1 cellular context compared by ENCODE assay signal in the genomic region with DNA sequence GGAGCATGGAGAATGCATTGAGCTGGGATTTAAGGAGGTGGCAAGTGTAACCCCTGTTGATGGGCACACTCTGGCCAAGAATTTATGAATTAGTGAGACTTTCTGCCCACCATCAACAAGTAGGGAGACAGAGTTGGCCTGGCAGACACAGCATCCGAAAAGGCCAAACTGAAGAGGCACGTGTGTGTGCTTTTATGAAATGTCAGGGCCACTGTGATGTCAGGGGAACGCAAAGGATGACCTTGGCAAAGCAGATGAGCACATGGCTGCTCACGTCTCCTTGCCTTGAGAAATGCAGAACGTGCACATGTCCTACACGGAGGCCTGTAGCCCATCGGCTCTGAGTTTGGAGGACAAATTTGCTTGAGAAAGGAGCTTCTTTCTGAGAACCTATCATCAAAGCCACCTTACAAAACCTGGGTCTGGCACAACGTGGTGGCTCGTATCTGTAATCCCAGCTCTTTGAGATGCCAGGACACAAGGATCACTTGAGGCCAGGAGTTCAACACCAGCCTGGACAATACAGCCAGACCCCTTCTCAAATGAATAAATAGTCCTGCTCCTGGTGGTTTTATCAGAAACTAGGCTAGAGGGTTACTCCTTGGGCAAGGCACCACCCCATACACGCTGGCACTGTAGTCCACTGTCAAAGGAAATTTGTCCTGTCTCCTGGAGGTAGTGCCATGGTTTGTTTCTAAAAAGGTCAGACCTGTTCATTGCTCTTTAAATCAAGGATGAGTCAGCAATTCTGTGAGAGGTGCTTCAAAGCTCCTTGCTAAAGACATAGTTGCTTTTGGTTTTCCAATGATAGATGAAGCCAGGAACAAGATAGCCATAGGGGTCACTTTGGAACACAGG.
A peak's percentile ranks its signal among the peaks of the same experiment; 100 is the strongest.
TF ChIP-seq lines count a peak whose summit lies in the region.

No MANE protein-coding gene starts in this region.

TF ChIP-seq in GM12878, 131 proteins besides CTCF, POLR2A, EP300 and RAD21:
- TF ChIP-seq CEBPB (IDR thresholded peaks at IDR 0.05; ENCODE audit: borderline replicate concordance in 1 of 2, low read depth in 2 of 2, low read length in 2 of 2) (no peak), HSF1 (IDR thresholded peaks at IDR 0.05; ENCODE audit: low read depth, low read length) (no peak), ZNF384 (IDR thresholded peaks at IDR 0.05; ENCODE audit: borderline replicate concordance, low read depth, low read length) (no peak), SKIL (IDR thresholded peaks at IDR 0.05; ENCODE audit: low read depth, poor library complexity, severe bottlenecking) (no peak), BACH1 (IDR thresholded peaks at IDR 0.05; ENCODE audit: borderline replicate concordance) (0 out of 2 replicates have a peak, but pooled peaks have one; percentile 24), EZH2 (IDR thresholded peaks at IDR 0.05; ENCODE audit: borderline replicate concordance, control insufficient read depth, low read depth, low read length) (no peak), SUPT20H (IDR thresholded peaks at IDR 0.05; ENCODE audit: borderline replicate concordance, control insufficient read depth, low read depth, low read length) (no peak), MXI1 (IDR thresholded peaks at IDR 0.05; ENCODE audit: low read depth, low read length) (no peak), CBX5 (IDR thresholded peaks at IDR 0.05; ENCODE audit: low read depth) (no peak), SMAD5 (IDR thresholded peaks at IDR 0.05; ENCODE audit: low read depth) (no peak), POU2F2 (IDR thresholded peaks at IDR 0.05; ENCODE audit: borderline replicate concordance, low read depth, low read length) (no peak), MLLT1 (IDR thresholded peaks at IDR 0.05) (0 out of 2 replicates have a peak, but pooled peaks have one; percentile 11), NR2F1 (conservative IDR thresholded peaks at IDR 0.05) (no peak), HDGF (IDR thresholded peaks at IDR 0.05) (no peak), KAT2A (conservative IDR thresholded peaks at IDR 0.05; ENCODE audit: control insufficient read depth, low read depth, low read length) (no peak)
- TF ChIP-seq, protein P1, sequence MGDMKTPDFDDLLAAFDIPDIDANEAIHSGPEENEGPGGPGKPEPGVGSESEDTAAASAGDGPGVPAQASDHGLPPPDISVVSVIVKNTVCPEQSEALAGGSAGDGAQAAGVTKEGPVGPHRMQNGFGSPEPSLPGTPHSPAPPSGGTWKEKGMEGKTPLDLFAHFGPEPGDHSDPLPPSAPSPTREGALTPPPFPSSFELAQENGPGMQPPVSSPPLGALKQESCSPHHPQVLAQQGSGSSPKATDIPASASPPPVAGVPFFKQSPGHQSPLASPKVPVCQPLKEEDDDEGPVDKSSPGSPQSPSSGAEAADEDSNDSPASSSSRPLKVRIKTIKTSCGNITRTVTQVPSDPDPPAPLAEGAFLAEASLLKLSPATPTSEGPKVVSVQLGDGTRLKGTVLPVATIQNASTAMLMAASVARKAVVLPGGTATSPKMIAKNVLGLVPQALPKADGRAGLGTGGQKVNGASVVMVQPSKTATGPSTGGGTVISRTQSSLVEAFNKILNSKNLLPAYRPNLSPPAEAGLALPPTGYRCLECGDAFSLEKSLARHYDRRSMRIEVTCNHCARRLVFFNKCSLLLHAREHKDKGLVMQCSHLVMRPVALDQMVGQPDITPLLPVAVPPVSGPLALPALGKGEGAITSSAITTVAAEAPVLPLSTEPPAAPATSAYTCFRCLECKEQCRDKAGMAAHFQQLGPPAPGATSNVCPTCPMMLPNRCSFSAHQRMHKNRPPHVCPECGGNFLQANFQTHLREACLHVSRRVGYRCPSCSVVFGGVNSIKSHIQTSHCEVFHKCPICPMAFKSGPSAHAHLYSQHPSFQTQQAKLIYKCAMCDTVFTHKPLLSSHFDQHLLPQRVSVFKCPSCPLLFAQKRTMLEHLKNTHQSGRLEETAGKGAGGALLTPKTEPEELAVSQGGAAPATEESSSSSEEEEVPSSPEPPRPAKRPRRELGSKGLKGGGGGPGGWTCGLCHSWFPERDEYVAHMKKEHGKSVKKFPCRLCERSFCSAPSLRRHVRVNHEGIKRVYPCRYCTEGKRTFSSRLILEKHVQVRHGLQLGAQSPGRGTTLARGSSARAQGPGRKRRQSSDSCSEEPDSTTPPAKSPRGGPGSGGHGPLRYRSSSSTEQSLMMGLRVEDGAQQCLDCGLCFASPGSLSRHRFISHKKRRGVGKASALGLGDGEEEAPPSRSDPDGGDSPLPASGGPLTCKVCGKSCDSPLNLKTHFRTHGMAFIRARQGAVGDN (IDR thresholded peaks at IDR 0.05), result no peak
- TF ChIP-seq, protein P2, sequence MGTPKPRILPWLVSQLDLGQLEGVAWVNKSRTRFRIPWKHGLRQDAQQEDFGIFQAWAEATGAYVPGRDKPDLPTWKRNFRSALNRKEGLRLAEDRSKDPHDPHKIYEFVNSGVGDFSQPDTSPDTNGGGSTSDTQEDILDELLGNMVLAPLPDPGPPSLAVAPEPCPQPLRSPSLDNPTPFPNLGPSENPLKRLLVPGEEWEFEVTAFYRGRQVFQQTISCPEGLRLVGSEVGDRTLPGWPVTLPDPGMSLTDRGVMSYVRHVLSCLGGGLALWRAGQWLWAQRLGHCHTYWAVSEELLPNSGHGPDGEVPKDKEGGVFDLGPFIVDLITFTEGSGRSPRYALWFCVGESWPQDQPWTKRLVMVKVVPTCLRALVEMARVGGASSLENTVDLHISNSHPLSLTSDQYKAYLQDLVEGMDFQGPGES (IDR thresholded peaks at IDR 0.05), result no peak
